In the genomic region with DNA sequence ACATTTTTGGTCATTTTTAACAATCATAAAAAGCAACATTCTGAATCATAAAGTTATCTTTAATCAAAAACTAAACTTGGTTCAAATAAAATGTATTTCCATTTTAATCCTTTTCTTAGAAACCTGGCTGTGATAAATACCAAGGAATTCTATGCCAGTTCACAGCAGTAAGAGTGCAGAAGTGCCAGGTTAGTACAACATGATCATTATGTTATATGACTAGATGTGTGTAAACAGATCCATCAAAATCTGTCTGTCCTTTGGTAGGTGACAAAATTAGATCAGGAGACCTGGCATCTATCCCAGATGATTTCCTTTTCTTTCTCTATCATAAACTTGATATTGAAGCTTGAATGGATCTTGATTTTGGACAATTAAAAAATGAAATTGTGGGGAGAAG, we compare ENCODE assay signal across 31 cellular contexts.
"Had no signal": no experiment of that assay in that cellular context is flagged by ENCODE, and none has a peak within 500 bp of the region (broad histone marks: within the 10 kb centered on the region; RNA-seq: fewer than 3 reads in every experiment).

No MANE protein-coding gene starts in this region.

- H3K4me1 ChIP-seq: adrenal gland, body of pancreas, breast epithelium, Peyer's patch, SJSA1 had no signal

- DNase-seq: activated CD4-positive, alpha-beta T cell treated with anti-CD3 and anti-CD28 coated beads, Interleukin-2, amount 10 ng/mL, durations not matched to agents 7 days and 5 days; activated CD4-positive, alpha-beta T cell treated with anti-CD3 and anti-CD28 coated beads, Interleukin-2, amount 50 U/mL, for 48 hours; activated CD8-positive, alpha-beta T cell treated with anti-CD3 and anti-CD28 coated beads, Interleukin-2, amount 10 ng/mL, durations not matched to agents 7 days and 5 days; activated gamma-delta T cell treated with Interleukin-2 at 50 U/mL for 16 hours; activated naive CD4-positive, alpha-beta T cell treated with anti-CD3 and anti-CD28 coated beads for 36 hours; activated T-cell treated with anti-CD3 and anti-CD28 coated beads, Interleukin-2, amount 50 U/mL, for 24 hours; adrenal gland; body of pancreas; MM.1S; MV-4-11; NCI-H1092; NCI-H1417 treated with DMSO at 0.1 percent for 48 hours; NCI-H187 treated with DMSO at 0.1 percent for 48 hours; NCI-H2171 treated with DMSO at 0.1 percent for 48 hours; NCI-H2227 treated with DMSO at 0.1 percent for 48 hours; NCI-H446; NCI-H510A treated with DMSO at 0.1 percent for 48 hours; NCI-H526 treated with DMSO at 0.1 percent for 48 hours; NCI-H82; NK-92 treated with Interleukin-12 subunit alpha and Interleukin-12 subunit beta, amount 100 ng/mL, for 24 hours; PC-3; Peyer's patch; RPMI8226; SHP77 treated with DMSO at 0.1 percent for 48 hours; SK-N-SH had no signal

- ATAC-seq: activated CD8-positive, alpha-beta T cell treated with anti-CD3 and anti-CD28 coated beads, Interleukin-2, amount 10 ng/mL, durations not matched to agents 7 days and 5 days; activated naive CD4-positive, alpha-beta T cell treated with anti-CD3 and anti-CD28 coated beads, Interleukin-2, amount 50 U/mL, for 72 hours; body of pancreas; PC-3 had no signal

- H3K27ac ChIP-seq: adrenal gland, body of pancreas, breast epithelium, KMS-11, Peyer's patch, SJSA1 had no signal

- H3K36me3 ChIP-seq: adrenal gland, breast epithelium, Peyer's patch, SJSA1 had no signal

- H3K27me3 Mint-ChIP-seq: activated CD4-positive, alpha-beta T cell treated with anti-CD3 and anti-CD28 coated beads, Interleukin-2, amount 10 ng/mL, durations not matched to agents 7 days and 5 days; activated T-cell treated with anti-CD3 and anti-CD28 coated beads, Interleukin-2, amount 50 U/mL, for 24 hours had no signal

- H3K4me3 ChIP-seq: adrenal gland, body of pancreas, breast epithelium, Peyer's patch, SJSA1 had no signal

- H3K9me3 Mint-ChIP-seq: activated naive CD4-positive, alpha-beta T cell treated with anti-CD3 and anti-CD28 coated beads for 36 hours; T-helper 1 cell treated with Interleukin-12 subunit alpha and Interleukin-12 subunit beta and Interleukin-4 antibody, amounts not matched to agents 30 μg/mL and 1 μg/mL, for 36 hours had no signal

- H3K4me1 Mint-ChIP-seq: activated CD4-positive, alpha-beta T cell treated with anti-CD3 and anti-CD28 coated beads, Interleukin-2, amount 10 ng/mL, durations not matched to agents 7 days and 5 days had no signal

- H3K9me3 ChIP-seq: adrenal gland, body of pancreas, breast epithelium, Peyer's patch, SJSA1, SK-N-SH had no signal

- H3K9ac ChIP-seq: KMS-11, SK-N-SH had no signal

- H3K4me2 ChIP-seq: KMS-11, SK-N-SH had no signal

- H3K27me3 ChIP-seq: adrenal gland, body of pancreas, breast epithelium, Peyer's patch, SJSA1 had no signal

- H3K27ac Mint-ChIP-seq: activated CD4-positive, alpha-beta T cell treated with anti-CD3 and anti-CD28 coated beads, Interleukin-2, amount 10 ng/mL, durations not matched to agents 7 days and 5 days; activated CD8-positive, alpha-beta T cell treated with anti-CD3 and anti-CD28 coated beads, Interleukin-2, amount 10 ng/mL, durations not matched to agents 7 days and 5 days; activated naive CD4-positive, alpha-beta T cell treated with anti-CD3 and anti-CD28 coated beads for 36 hours; activated naive CD4-positive, alpha-beta T cell treated with anti-CD3 and anti-CD28 coated beads, Interleukin-2, amount 50 U/mL, for 72 hours; activated T-cell treated with anti-CD3 and anti-CD28 coated beads, Interleukin-2, amount 50 U/mL, for 24 hours; T-helper 1 cell treated with Interleukin-12 subunit alpha and Interleukin-12 subunit beta and Interleukin-4 antibody, amounts not matched to agents 30 μg/mL and 1 μg/mL, for 36 hours; T-helper 2 cell treated with Interferon-gamma antibody and Interleukin-4, amounts not matched to agents 5 μg/mL and 100 μg/mL, for 36 hours had no signal

- H3K36me3 Mint-ChIP-seq: activated naive CD4-positive, alpha-beta T cell treated with anti-CD3 and anti-CD28 coated beads, Interleukin-2, amount 50 U/mL, for 72 hours had no signal

- H3K9me2 ChIP-seq: SK-N-SH had no signal

- H3K4me3 Mint-ChIP-seq: activated CD4-positive, alpha-beta T cell treated with anti-CD3 and anti-CD28 coated beads, Interleukin-2, amount 10 ng/mL, durations not matched to agents 7 days and 5 days; activated CD8-positive, alpha-beta T cell treated with anti-CD3 and anti-CD28 coated beads, Interleukin-2, amount 10 ng/mL, durations not matched to agents 7 days and 5 days; activated naive CD4-positive, alpha-beta T cell treated with anti-CD3 and anti-CD28 coated beads for 36 hours; activated T-cell treated with anti-CD3 and anti-CD28 coated beads, Interleukin-2, amount 50 U/mL, for 24 hours; T-helper 1 cell treated with Interleukin-12 subunit alpha and Interleukin-12 subunit beta and Interleukin-4 antibody, amounts not matched to agents 30 μg/mL and 1 μg/mL, for 36 hours; T-helper 2 cell treated with Interferon-gamma antibody and Interleukin-4, amounts not matched to agents 5 μg/mL and 100 μg/mL, for 36 hours had no signal
